ENCODE assay signal across 11 cellular contexts in the genomic region with DNA sequence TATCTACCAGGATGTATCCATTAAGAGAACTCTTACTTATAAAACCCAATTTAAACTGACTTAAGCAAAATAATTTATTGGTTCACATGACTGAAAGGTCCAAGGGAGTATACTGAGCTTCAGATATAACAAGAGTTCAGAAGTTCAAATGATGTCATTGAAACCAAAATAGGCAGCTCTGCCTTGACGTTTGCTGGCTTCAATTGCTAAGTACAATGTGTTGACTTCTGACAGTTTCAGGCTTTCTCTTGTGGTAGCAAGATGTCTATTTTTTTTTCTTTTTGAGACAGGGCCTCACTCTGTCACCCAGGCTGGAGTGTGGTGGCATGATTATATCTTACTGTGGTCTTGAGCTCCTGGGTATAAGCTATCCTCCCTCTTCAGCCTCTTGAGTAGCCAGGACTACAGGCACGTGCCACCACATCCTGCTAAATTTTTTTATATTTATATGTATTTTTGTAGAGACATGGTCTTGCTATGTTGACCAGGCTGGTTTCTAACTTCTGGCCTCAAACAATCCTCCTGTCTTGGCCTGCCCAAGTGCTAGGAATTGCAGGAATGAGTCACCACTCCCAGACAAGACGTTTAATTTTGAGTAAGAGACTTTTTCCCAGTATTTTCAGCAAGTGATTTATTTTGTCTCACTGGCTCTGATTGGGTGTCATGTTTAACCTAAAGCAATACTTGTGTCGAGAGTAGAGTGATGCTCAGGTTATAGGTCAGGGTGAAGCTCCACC.
A peak's percentile ranks its signal among the peaks of the same experiment; 100 is the strongest.
DNase-seq lines count a peak whose midpoint lies in the region; ATAC-seq, FAIRE-seq and TF ChIP-seq lines count a peak whose summit lies in the region.
"Had no signal": no experiment of that assay in that cellular context is flagged by ENCODE, and none has a peak within 500 bp of the region (broad histone marks: within the 10 kb centered on the region; RNA-seq: fewer than 3 reads in every experiment).

No MANE protein-coding gene starts in this region.

- peak; percentile 88 for DNase-seq in epithelial cell of esophagus (ENCODE audit: low read depth)
- DNase-seq in islet precursor cell = no peak
- no peak for DNase-seq in GM12891 (ENCODE audit: insufficient read length, low spot score)
- no peak for DNase-seq in SKM-1 (lab: John Stamatoyannopoulos, UW; ENCODE audit: unreplicated experiment)
- DNase-seq in putamen (ENCODE audit: low spot score) = no peak
- DNase-seq: activated gamma-delta T cell treated with Interleukin-2 at 50 U/mL for 16 hours had no signal

- TF ChIP-seq POLR2A in GM18505 (IDR thresholded peaks at IDR 0.05; ENCODE audit: borderline replicate concordance, extremely low read depth, insufficient read depth, insufficient read length) (no peak), GM12891 (IDR thresholded peaks at IDR 0.05; ENCODE audit: low read depth, low read length) (no peak)

- no peak overlapping the region for H3K4me3 ChIP-seq in epithelial cell of esophagus (ENCODE audit: low read length)
- H3K4me3 ChIP-seq: right atrium auricular region had no signal

- ATAC-seq in GM18505 (IDR thresholded peaks at IDR 0.05; ENCODE audit: unreplicated experiment) (peak; percentile 88), GM21515 (IDR thresholded peaks at IDR 0.05; ENCODE audit: unreplicated experiment) (peak; percentile 77), HG03280 (IDR thresholded peaks at IDR 0.05; ENCODE audit: unreplicated experiment) (peak; percentile 98)

- FAIRE-seq in GM12891 (lab: Jason Lieb, UNC) = no peak
- FAIRE-seq: GM18507 had no signal

- no peak for TF ChIP-seq CTCF in epithelial cell of esophagus (IDR thresholded peaks at IDR 0.05; ENCODE audit: insufficient read depth, low read depth, low read length, missing control alignments)

TF ChIP-seq in GM12891, 5 proteins besides CTCF, POLR2A, EP300 and RAD21:
- TF ChIP-seq PAX5 (IDR thresholded peaks at IDR 0.05; ENCODE audit: insufficient read depth, low read length, severe bottlenecking) (no peak), POU2F2 (IDR thresholded peaks at IDR 0.05; ENCODE audit: low read depth, low read length) (no peak), POLR2AphosphoS5 (IDR thresholded peaks at IDR 0.05; ENCODE audit: low read depth, low read length) (no peak), SPI1 (IDR thresholded peaks at IDR 0.05; ENCODE audit: low read depth, low read length) (no peak), TAF1 (IDR thresholded peaks at IDR 0.05; ENCODE audit: low read depth, low read length) (no peak)
TF ChIP-seq in GM12891: peak in this region for 0.
